Comparison of ENCODE assay signal across 23 cellular contexts in genomic region chr16:57750796-57751538, GRCh38. TPM values are rescaled to one million over a fixed set of nuclear protein-coding genes. Genes with fewer than 3 reads are reported as not detected.
DNase-seq lines count a peak whose midpoint lies in the region; ATAC-seq and TF ChIP-seq lines count a peak whose summit lies in the region.
"Had no signal": no experiment of that assay in that cellular context is flagged by ENCODE, and none has a peak within 500 bp of the region (broad histone marks: within the 10 kb centered on the region; RNA-seq: fewer than 3 reads in every experiment).

No MANE protein-coding gene starts in this region.

- H3K4me3 ChIP-seq in WERI-Rb-1 (ENCODE audit: low read depth, low read length) (no peak overlapping the region), lower lobe of right lung (no peak overlapping the region)
- H3K4me3 ChIP-seq: GM23338, HAP-1 had no signal

- TF ChIP-seq CTCF in WERI-Rb-1 (IDR thresholded peaks at IDR 0.05; ENCODE audit: low read depth, low read length) (no peak), lower lobe of right lung (IDR thresholded peaks at IDR 0.05) (no peak)

- H3K4me3 Mint-ChIP-seq in activated naive CD8-positive, alpha-beta T cell treated with anti-CD3 and anti-CD28 coated beads, Interleukin-2, amount 10 ng/mL, durations not matched to agents 7 days and 5 days: no peak overlapping the region
- H3K4me3 Mint-ChIP-seq in activated naive CD8-positive, alpha-beta T cell treated with anti-CD3 and anti-CD28 coated beads for 36 hours: no peak overlapping the region
- no peak overlapping the region for H3K4me3 Mint-ChIP-seq in stimulated activated effector memory CD8-positive, alpha-beta T cell treated with anti-CD3 and anti-CD28 coated beads, Interleukin-12 subunit alpha, Interleukin-12 subunit beta, amount 100 ng/mL, for 72 hours
- H3K4me3 Mint-ChIP-seq: CD8-positive, alpha-beta memory T cell; GM23338 had no signal

- no peaks in the 10 kb centered on the region for H3K36me3 Mint-ChIP-seq in activated naive CD8-positive, alpha-beta T cell treated with anti-CD3 and anti-CD28 coated beads, Interleukin-2, amount 10 ng/mL, durations not matched to agents 7 days and 5 days
- H3K36me3 Mint-ChIP-seq in activated naive CD8-positive, alpha-beta T cell treated with anti-CD3 and anti-CD28 coated beads for 36 hours: peaks cover 8% of the 10 kb centered on the region
- H3K36me3 Mint-ChIP-seq in stimulated activated effector memory CD8-positive, alpha-beta T cell treated with anti-CD3 and anti-CD28 coated beads, Interleukin-12 subunit alpha, Interleukin-12 subunit beta, amount 100 ng/mL, for 72 hours: peaks cover 22% of the 10 kb centered on the region

- H3K27me3 ChIP-seq in WERI-Rb-1 (ENCODE audit: insufficient read depth, low read depth, severe bottlenecking) (no peaks in the 10 kb centered on the region), lower lobe of right lung (ENCODE audit: low read depth) (no peaks in the 10 kb centered on the region)

- no peak for DNase-seq in activated naive CD8-positive, alpha-beta T cell treated with anti-CD3 and anti-CD28 coated beads, Interleukin-2, amount 10 ng/mL, durations not matched to agents 7 days and 5 days
- no peak for DNase-seq in activated naive CD8-positive, alpha-beta T cell treated with anti-CD3 and anti-CD28 coated beads for 36 hours
- DNase-seq in WERI-Rb-1 (no peak), lower lobe of right lung (peak; percentile 46), NCI-H1694 (lab: John Stamatoyannopoulos, UW) (no peak), NCI-H748 treated with DMSO at 0.1 percent for 48 hours (lab: John Stamatoyannopoulos, UW) (no peak)
- DNase-seq in stimulated activated effector memory CD8-positive, alpha-beta T cell treated with anti-CD3 and anti-CD28 coated beads, Interleukin-12 subunit alpha, Interleukin-12 subunit beta, amount 100 ng/mL, for 72 hours (ENCODE audit: low spot score in 2 of 2): no peak
- DNase-seq: AML-193; Calu3; CD8-positive, alpha-beta memory T cell; DMS153; Karpas-422; NCI-H187; NCI-H446; NCI-H526; OCI-M1; SHP77 treated with DMSO at 0.1 percent for 48 hours had no signal

- H3K27ac ChIP-seq in WERI-Rb-1: peak overlapping the region; percentile 22; the same call in 1 of the 2 replicates
- H3K27ac ChIP-seq in lower lobe of right lung: no peak overlapping the region
- H3K27ac ChIP-seq: C4-2B had no signal

- H3K9me3 ChIP-seq in WERI-Rb-1 (ENCODE audit: severe bottlenecking): no peaks in the 10 kb centered on the region
- no peaks in the 10 kb centered on the region for H3K9me3 ChIP-seq in lower lobe of right lung
- H3K9me3 ChIP-seq: HAP-1 had no signal

- H3K27me3 Mint-ChIP-seq in activated naive CD8-positive, alpha-beta T cell treated with anti-CD3 and anti-CD28 coated beads, Interleukin-2, amount 10 ng/mL, durations not matched to agents 7 days and 5 days: no peaks in the 10 kb centered on the region
- H3K27me3 Mint-ChIP-seq in activated naive CD8-positive, alpha-beta T cell treated with anti-CD3 and anti-CD28 coated beads for 36 hours: no peaks in the 10 kb centered on the region
- H3K27me3 Mint-ChIP-seq: CD8-positive, alpha-beta memory T cell had no signal

- no peaks in the 10 kb centered on the region for H3K9me3 Mint-ChIP-seq in activated naive CD8-positive, alpha-beta T cell treated with anti-CD3 and anti-CD28 coated beads, Interleukin-2, amount 10 ng/mL, durations not matched to agents 7 days and 5 days
- H3K9me3 Mint-ChIP-seq in activated naive CD8-positive, alpha-beta T cell treated with anti-CD3 and anti-CD28 coated beads for 36 hours: no peaks in the 10 kb centered on the region
- H3K9me3 Mint-ChIP-seq in stimulated activated effector memory CD8-positive, alpha-beta T cell treated with anti-CD3 and anti-CD28 coated beads, Interleukin-12 subunit alpha, Interleukin-12 subunit beta, amount 100 ng/mL, for 72 hours: no peaks in the 10 kb centered on the region
- H3K9me3 Mint-ChIP-seq: CD8-positive, alpha-beta memory T cell; GM23338 had no signal

- H3K4me1 Mint-ChIP-seq in activated naive CD8-positive, alpha-beta T cell treated with anti-CD3 and anti-CD28 coated beads, Interleukin-2, amount 10 ng/mL, durations not matched to agents 7 days and 5 days: no peaks in the 10 kb centered on the region
- H3K4me1 Mint-ChIP-seq in activated naive CD8-positive, alpha-beta T cell treated with anti-CD3 and anti-CD28 coated beads for 36 hours: no peaks in the 10 kb centered on the region
- peaks cover 20% of the 10 kb centered on the region for H3K4me1 Mint-ChIP-seq in stimulated activated effector memory CD8-positive, alpha-beta T cell treated with anti-CD3 and anti-CD28 coated beads, Interleukin-12 subunit alpha, Interleukin-12 subunit beta, amount 100 ng/mL, for 72 hours
- H3K4me1 Mint-ChIP-seq: GM23338 had no signal

- ATAC-seq in activated naive CD8-positive, alpha-beta T cell treated with anti-CD3 and anti-CD28 coated beads, Interleukin-2, amount 10 ng/mL, durations not matched to agents 7 days and 5 days (ENCODE audit: low read depth): no peak
- no peak for ATAC-seq in lower lobe of right lung
- ATAC-seq in stimulated activated effector memory CD8-positive, alpha-beta T cell treated with anti-CD3 and anti-CD28 coated beads, Interleukin-12 subunit alpha, Interleukin-12 subunit beta, amount 100 ng/mL, for 72 hours: no peak
- ATAC-seq: GM23338 had no signal

- H3K36me3 ChIP-seq in WERI-Rb-1: peaks cover 32% of the 10 kb centered on the region
- H3K36me3 ChIP-seq in lower lobe of right lung: peaks cover 37% of the 10 kb centered on the region

- POLR2A ChIA-PET in activated naive CD8-positive, alpha-beta T cell treated with anti-CD3 and anti-CD28 coated beads, Interleukin-2, amount 10 ng/mL, durations not matched to agents 7 days and 5 days (lab: Charles Lee): interaction anchor here (1.0 kb wide), 1 partner anchor 15 kb away, joined by 4 read pairs; the partner anchor contains the start of gene KATNB1

- no peaks in the 10 kb centered on the region for H3K4me1 ChIP-seq in lower lobe of right lung
- H3K4me1 ChIP-seq: HAP-1 had no signal

- intact Hi-C loops in lower lobe of right lung (cut with DNase I): no loop called here

- peak overlapping the region; percentile 43 for H3K27ac Mint-ChIP-seq in activated naive CD8-positive, alpha-beta T cell treated with anti-CD3 and anti-CD28 coated beads, Interleukin-2, amount 10 ng/mL, durations not matched to agents 7 days and 5 days
- H3K27ac Mint-ChIP-seq in activated naive CD8-positive, alpha-beta T cell treated with anti-CD3 and anti-CD28 coated beads for 36 hours: no peak overlapping the region
- H3K27ac Mint-ChIP-seq in stimulated activated effector memory CD8-positive, alpha-beta T cell treated with anti-CD3 and anti-CD28 coated beads, Interleukin-12 subunit alpha, Interleukin-12 subunit beta, amount 100 ng/mL, for 72 hours: peak overlapping the region; percentile 51
- H3K27ac Mint-ChIP-seq: GM23338 had no signal

RNA-seq across cellular contexts. Expression of gene KATNB1, which starts 15.4 kb away (rescaled TPM):
- 10 to 100 TPM; 31.1 to 31.4 TPM for total RNA-seq in activated naive CD8-positive, alpha-beta T cell treated with anti-CD3 and anti-CD28 coated beads, Interleukin-2, amount 10 ng/mL, durations not matched to agents 7 days and 5 days
- 10 to 100 TPM; 51.2 to 55.5 TPM for total RNA-seq in activated naive CD8-positive, alpha-beta T cell treated with anti-CD3 and anti-CD28 coated beads for 36 hours
- total RNA-seq in lower lobe of right lung: 18.0 TPM

RNA-seq across cellular contexts. Expression of gene KIFC3, which starts 51.3 kb away (rescaled TPM):
- total RNA-seq in activated naive CD8-positive, alpha-beta T cell treated with anti-CD3 and anti-CD28 coated beads, Interleukin-2, amount 10 ng/mL, durations not matched to agents 7 days and 5 days: 1 to 10 TPM; 1.1 to 1.9 TPM
- 1 to 10 TPM; 1.2 to 1.3 TPM for total RNA-seq in activated naive CD8-positive, alpha-beta T cell treated with anti-CD3 and anti-CD28 coated beads for 36 hours
- total RNA-seq in lower lobe of right lung: 70.9 TPM

RNA-seq across cellular contexts. Expression of gene DRC7, which starts 56.4 kb away (rescaled TPM):
- total RNA-seq in activated naive CD8-positive, alpha-beta T cell treated with anti-CD3 and anti-CD28 coated beads, Interleukin-2, amount 10 ng/mL, durations not matched to agents 7 days and 5 days: under 1 TPM in 1 of 2 experiments, not detected in 1; 0.17 TPM
- total RNA-seq in activated naive CD8-positive, alpha-beta T cell treated with anti-CD3 and anti-CD28 coated beads for 36 hours: not detected
- total RNA-seq in lower lobe of right lung: 4.3 TPM
- total RNA-seq: A172; Calu3; CD8-positive, alpha-beta memory T cell; G401; GM23338; M059J had no signal

Comparison
In these comparisons a context has a peak if more than half of its experiments do, and no peak if none do; other contexts are left out.
1. RNA of gene KIFC3, which starts 51.3 kb away (total RNA-seq): 70.9 TPM in lower lobe of right lung (single experiment); 1.1 to 1.9 TPM in activated naive CD8-positive, alpha-beta T cell treated with anti-CD3 and anti-CD28 coated beads, Interleukin-2, amount 10 ng/mL, durations not matched to agents 7 days and 5 days and 1.2 to 1.3 TPM in activated naive CD8-positive, alpha-beta T cell treated with anti-CD3 and anti-CD28 coated beads for 36 hours; every median in the first group is over 10 times any median in the second.